ENCODE assay signal across 27 cellular contexts in genomic region chr1:58031416-58031815, GRCh38.
"Had no signal": no experiment of that assay in that cellular context is flagged by ENCODE, and none has a peak within 500 bp of the region (broad histone marks: within the 10 kb centered on the region; RNA-seq: fewer than 3 reads in every experiment).

No MANE protein-coding gene starts in this region.

- H3K36me3 Mint-ChIP-seq: activated CD4-positive, alpha-beta memory T cell treated with anti-CD3 and anti-CD28 coated beads for 36 hours; natural killer cell; stimulated activated memory B cell treated with anti-CD40 and anti-IgM and Interleukin-4, amounts not matched to agents 10 μg/mL and 1 μg/mL and 100 μg/mL, for 72 hours had no signal

- H3K4me1 Mint-ChIP-seq: natural killer cell; stimulated activated memory B cell treated with anti-CD40 and anti-IgM and Interleukin-4, amounts not matched to agents 10 μg/mL and 1 μg/mL and 100 μg/mL, for 72 hours had no signal

- H3K4me3 ChIP-seq: sigmoid colon, smooth muscle cell, stomach, suprapubic skin, tibial nerve had no signal

- H3K27me3 Mint-ChIP-seq: activated CD4-positive, alpha-beta memory T cell treated with anti-CD3 and anti-CD28 coated beads for 36 hours had no signal

- ATAC-seq: esophagus mucosa; left ventricle myocardium superior; natural killer cell; stimulated activated memory B cell treated with anti-CD40 and anti-IgM and Interleukin-4, amounts not matched to agents 10 μg/mL and 1 μg/mL and 100 μg/mL, for 72 hours had no signal

- H3K36me3 ChIP-seq: brain microvascular endothelial cell, sigmoid colon, stomach, suprapubic skin, tibial nerve had no signal

- H3K4me1 ChIP-seq: sigmoid colon, stomach, suprapubic skin, tibial nerve had no signal

- H3K9me3 ChIP-seq: sigmoid colon, stomach, suprapubic skin, tibial nerve had no signal

- H3K27ac Mint-ChIP-seq: activated CD4-positive, alpha-beta memory T cell treated with anti-CD3 and anti-CD28 coated beads for 36 hours; activated T-helper 1 cell treated with anti-CD3 and anti-CD28 coated beads, Interleukin-12 subunit alpha, Interleukin-12 subunit beta, Interleukin-2, Interleukin-4 antibody, amounts not matched to agents 30 ng/mL and 10 ng/mL and 1 ng/mL, durations not matched to agents 14 hours and 24 hours and 36 hours; dendritic cell treated with granulocyte-macrophage colony-stimulating factor and Interleukin-4, amounts not matched to agents 40 ng/mL and 50 ng/mL, for 4 days; natural killer cell; progenitor cell of endocrine pancreas; stimulated activated memory B cell treated with anti-CD40 and anti-IgM and Interleukin-4, amounts not matched to agents 10 μg/mL and 1 μg/mL and 100 μg/mL, for 72 hours; T-helper 1 cell treated with Interleukin-12 subunit alpha and Interleukin-12 subunit beta and Interleukin-4 antibody, amounts not matched to agents 30 μg/mL and 1 μg/mL, for 36 hours had no signal

- H3K9me3 Mint-ChIP-seq: activated CD4-positive, alpha-beta memory T cell treated with anti-CD3 and anti-CD28 coated beads for 36 hours; activated T-helper 1 cell treated with anti-CD3 and anti-CD28 coated beads, Interleukin-12 subunit alpha, Interleukin-12 subunit beta, Interleukin-2, Interleukin-4 antibody, amounts not matched to agents 30 ng/mL and 10 ng/mL and 1 ng/mL, durations not matched to agents 14 hours and 24 hours and 36 hours; dendritic cell treated with granulocyte-macrophage colony-stimulating factor and Interleukin-4, amounts not matched to agents 40 ng/mL and 50 ng/mL, for 4 days; natural killer cell; stimulated activated memory B cell treated with anti-CD40 and anti-IgM and Interleukin-4, amounts not matched to agents 10 μg/mL and 1 μg/mL and 100 μg/mL, for 72 hours; T-helper 1 cell treated with Interleukin-12 subunit alpha and Interleukin-12 subunit beta and Interleukin-4 antibody, amounts not matched to agents 30 μg/mL and 1 μg/mL, for 36 hours had no signal

- H3K27ac ChIP-seq: brain microvascular endothelial cell, sigmoid colon, stomach, suprapubic skin, tibial nerve had no signal

- H3K27me3 ChIP-seq: brain microvascular endothelial cell, sigmoid colon, tibial nerve had no signal

- DNase-seq: activated CD4-positive, alpha-beta memory T cell treated with anti-CD3 and anti-CD28 coated beads for 36 hours; activated CD4-positive, alpha-beta T cell treated with anti-CD3 and anti-CD28 coated beads for 48 hours; activated gamma-delta T cell; activated naive CD4-positive, alpha-beta T cell treated with anti-CD3 and anti-CD28 coated beads, Interleukin-2, amount 50 U/mL, for 16 hours; aorta; brain microvascular endothelial cell; caudate nucleus; effector CD8-positive, alpha-beta T cell; foreskin melanocyte; left ventricle myocardium superior; mammary epithelial cell; midbrain; natural killer cell; retina; sigmoid colon; stimulated activated CD4-positive, alpha-beta T cell treated with anti-CD3 and anti-CD28 coated beads, Interleukin-15, amount 100 ng/mL, for 24 hours; stomach; T1000 had no signal

- H3K4me3 Mint-ChIP-seq: activated CD4-positive, alpha-beta memory T cell treated with anti-CD3 and anti-CD28 coated beads for 36 hours; activated T-helper 1 cell treated with anti-CD3 and anti-CD28 coated beads, Interleukin-12 subunit alpha, Interleukin-12 subunit beta, Interleukin-2, Interleukin-4 antibody, amounts not matched to agents 30 ng/mL and 10 ng/mL and 1 ng/mL, durations not matched to agents 14 hours and 24 hours and 36 hours; dendritic cell treated with granulocyte-macrophage colony-stimulating factor and Interleukin-4, amounts not matched to agents 40 ng/mL and 50 ng/mL, for 4 days; natural killer cell; stimulated activated memory B cell treated with anti-CD40 and anti-IgM and Interleukin-4, amounts not matched to agents 10 μg/mL and 1 μg/mL and 100 μg/mL, for 72 hours; T-helper 1 cell treated with Interleukin-12 subunit alpha and Interleukin-12 subunit beta and Interleukin-4 antibody, amounts not matched to agents 30 μg/mL and 1 μg/mL, for 36 hours had no signal

- H3K4me2 ChIP-seq: smooth muscle cell had no signal
